Comparison of ENCODE assay signal across 8 cellular contexts in genomic region chr2:88627856-88628568, GRCh38. TPM values are rescaled to one million over a fixed set of nuclear protein-coding genes. Genes with fewer than 3 reads are reported as not detected.
DNase-seq lines count a peak whose midpoint lies in the region; ATAC-seq, FAIRE-seq and TF ChIP-seq lines count a peak whose summit lies in the region.

No MANE protein-coding gene starts in this region.

- FAIRE-seq in GM12891 (lab: Jason Lieb, UNC) (no peak), TTC549 (lab: Jason Lieb, UNC) (peak; percentile 49)

- 1% methylated on average over 15 to 21 of the region's 21 CpGs for WGBS in body of pancreas, 2 donors

- TF ChIP-seq CTCF in body of pancreas (IDR thresholded peaks at IDR 0.05), result no peak

- DNase-seq in GM12891 (ENCODE audit: insufficient read length, low spot score) (peak; percentile 21), HEK293T (ENCODE audit: extremely low spot score) (peak; percentile 68), MV-4-11 (lab: John Stamatoyannopoulos, UW) (peak; percentile 94), body of pancreas (peak; percentile 91 to 96 (median 94)), iPS-NIHi7 (ENCODE audit: extremely low spot score) (peak; percentile 79), NCI-H128 (lab: John Stamatoyannopoulos, UW; ENCODE audit: unreplicated experiment) (no peak)
- peak; percentile 45 to 51 for DNase-seq in stimulated activated CD4-positive, alpha-beta T cell treated with anti-CD3 and anti-CD28 coated beads, Interleukin-15, amount 100 ng/mL, for 1 hour (ENCODE audit: low read depth in 1 of 2, low spot score in 1 of 2)

- H3K9me3 ChIP-seq in body of pancreas, result no peaks in the 10 kb centered on the region

- intact Hi-C loops in body of pancreas (cut with DNase I), result no loop called here

- peak overlapping the region; percentile 93 to 98 (median 96) for H3K27ac ChIP-seq in body of pancreas

- no peak overlapping the region for H3K4me3 ChIP-seq in body of pancreas

- H3K36me3 ChIP-seq in body of pancreas (replicated peaks in 1 of 2; ENCODE audit: insufficient read depth in 1 of 2, low read depth in 2 of 2), result no peaks in the 10 kb centered on the region

- H3K4me1 ChIP-seq in body of pancreas, result peaks cover 21% of the 10 kb centered on the region

- no peaks in the 10 kb centered on the region for H3K27me3 ChIP-seq in body of pancreas

- ATAC-seq in body of pancreas, result peak; percentile 67

- POLR2A ChIA-PET in HEK293T (lab: Yijun Ruan, JAX), result interaction anchor here (0.6 to 2.1 kb wide), 18 partner anchors 8 to 59 kb away, joined by 3 to 9 read pairs (median 4); no protein-coding TSS in a partner anchor

- TF ChIP-seq POLR2A in GM12891 (IDR thresholded peaks at IDR 0.05; ENCODE audit: low read depth, low read length), result peak; percentile 92
- peak; percentile 93 to 97 (median 95) for TF ChIP-seq POLR2A in body of pancreas (IDR thresholded peaks at IDR 0.05)

- CTCF ChIA-PET in HEK293T (lab: Yijun Ruan, JAX), result no interaction called here

TF ChIP-seq in GM12891, 5 proteins besides CTCF, POLR2A, EP300 and RAD21:
- TF ChIP-seq PAX5 (IDR thresholded peaks at IDR 0.05; ENCODE audit: insufficient read depth, low read length, severe bottlenecking) (no peak), POU2F2 (IDR thresholded peaks at IDR 0.05; ENCODE audit: low read depth, low read length) (peak; percentile 74; the same call in 1 of the 2 replicates), POLR2AphosphoS5 (IDR thresholded peaks at IDR 0.05; ENCODE audit: low read depth, low read length) (peak; percentile 91), SPI1 (IDR thresholded peaks at IDR 0.05; ENCODE audit: low read depth, low read length) (no peak), TAF1 (IDR thresholded peaks at IDR 0.05; ENCODE audit: low read depth, low read length) (peak; percentile 83)
TF ChIP-seq in GM12891: peak in this region for 3.

TF ChIP-seq in HEK293T, 16 proteins besides CTCF, POLR2A, EP300 and RAD21:
- peak; percentile 60 for TF ChIP-seq L3MBTL2 (conservative IDR thresholded peaks at IDR 0.05)
- no peak for TF ChIP-seq SUZ12 (IDR thresholded peaks at IDR 0.05)

RNA-seq across cellular contexts. Expression of gene EIF2AK3, which starts 0.7 kb away (rescaled TPM):
- polyA plus RNA-seq in GM12891 (2012; ENCODE audit: low read depth, missing spikeins), result 16.4 TPM
- 10 to 100 TPM; 42.5 to 43.6 TPM for total RNA-seq in body of pancreas
